In the genomic region with DNA sequence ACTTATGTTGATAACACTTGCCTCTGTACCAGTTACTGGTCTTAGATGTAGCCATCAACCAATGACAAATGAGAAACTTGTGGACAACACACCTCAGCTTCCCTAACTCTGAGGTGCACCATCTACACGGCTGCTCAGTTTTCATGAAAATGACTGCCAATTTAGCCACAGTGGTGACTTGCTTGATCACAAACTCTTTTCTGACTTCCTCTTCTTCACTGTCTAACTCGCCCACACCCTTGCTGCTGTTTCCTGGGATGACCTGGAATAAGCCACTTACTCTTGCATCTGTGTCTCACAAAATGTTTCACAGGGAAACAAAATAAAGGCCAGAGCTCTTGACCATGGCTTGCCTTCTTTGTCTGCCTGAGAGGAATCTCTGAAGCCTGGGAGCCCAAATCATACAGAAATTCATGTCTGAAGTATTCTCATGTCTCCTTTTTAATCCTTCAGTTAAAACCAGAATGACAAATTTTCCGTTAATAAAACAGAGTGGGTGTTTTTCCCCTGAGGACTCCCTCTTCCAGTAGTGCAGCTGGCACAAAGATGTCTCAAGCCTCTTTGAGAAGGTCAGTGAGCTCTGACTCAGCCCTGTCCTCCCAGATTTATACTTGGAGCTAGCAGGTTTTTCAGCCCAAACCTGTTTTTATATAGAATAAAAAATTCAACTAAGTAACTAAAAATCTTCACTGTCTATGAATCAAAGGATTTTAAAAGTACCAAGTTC, we compare ENCODE assay signal across 14 cellular contexts.
A peak's percentile ranks its signal among the peaks of the same experiment; 100 is the strongest.
DNase-seq lines count a peak whose midpoint lies in the region; ATAC-seq and TF ChIP-seq lines count a peak whose summit lies in the region.
"Had no signal": no experiment of that assay in that cellular context is flagged by ENCODE, and none has a peak within 500 bp of the region (broad histone marks: within the 10 kb centered on the region; RNA-seq: fewer than 3 reads in every experiment).

No MANE protein-coding gene starts in this region.

- DNase-seq in Right ventricle myocardium inferior (ENCODE audit: missing footprints): no peak
- no peak for DNase-seq in cardiac septum (ENCODE audit: low spot score)
- DNase-seq in amniotic stem cell (lab: John Stamatoyannopoulos, UW): peak; percentile 16
- no peak for DNase-seq in right atrium auricular region (ENCODE audit: low spot score)
- DNase-seq in NCI-H524 treated with DMSO at 0.1 percent for 48 hours (lab: John Stamatoyannopoulos, UW): no peak
- no peak for DNase-seq in activated CD4-positive, alpha-beta memory T cell treated with anti-CD3 and anti-CD28 coated beads for 36 hours
- no peak for DNase-seq in NCI-H2196 treated with DMSO at 0.1 percent for 48 hours (lab: John Stamatoyannopoulos, UW; ENCODE audit: unreplicated experiment)
- no peak for DNase-seq in NCI-H1436 treated with DMSO at 0.1 percent for 48 hours (lab: John Stamatoyannopoulos, UW)
- DNase-seq: activated T-cell treated with anti-CD3 and anti-CD28 coated beads, Interleukin-2, amount 50 U/mL, for 72 hours; Karpas-422; NCI-H82; occipital lobe had no signal

- H3K36me3 ChIP-seq in right atrium auricular region: no peaks in the 10 kb centered on the region
- H3K36me3 ChIP-seq: vagina had no signal

- no peak overlapping the region for H3K4me3 ChIP-seq in right atrium auricular region
- H3K4me3 ChIP-seq: vagina had no signal

- H3K36me3 Mint-ChIP-seq in activated CD4-positive, alpha-beta memory T cell treated with anti-CD3 and anti-CD28 coated beads for 36 hours: no peaks in the 10 kb centered on the region

- TF ChIP-seq CTCF in right atrium auricular region (IDR thresholded peaks at IDR 0.05): no peak

- H3K4me3 Mint-ChIP-seq in activated CD4-positive, alpha-beta memory T cell treated with anti-CD3 and anti-CD28 coated beads for 36 hours: no peak overlapping the region
- H3K4me3 Mint-ChIP-seq: activated T-cell treated with anti-CD3 and anti-CD28 coated beads, Interleukin-2, amount 50 U/mL, for 72 hours; B cell had no signal

- H3K27ac ChIP-seq in right atrium auricular region: peak overlapping the region; percentile 78 to 91
- H3K27ac ChIP-seq: vagina had no signal

- CTCF ChIA-PET in activated CD4-positive, alpha-beta memory T cell treated with anti-CD3 and anti-CD28 coated beads for 36 hours (lab: Charles Lee): no interaction called here

- peaks cover 6% of the 10 kb centered on the region for H3K9me3 Mint-ChIP-seq in activated CD4-positive, alpha-beta memory T cell treated with anti-CD3 and anti-CD28 coated beads for 36 hours
- H3K9me3 Mint-ChIP-seq: activated T-cell treated with anti-CD3 and anti-CD28 coated beads, Interleukin-2, amount 50 U/mL, for 72 hours had no signal

- H3K9me3 ChIP-seq in right atrium auricular region: peaks cover 0 to 2% of the 10 kb centered on the region in 2 donors
- H3K9me3 ChIP-seq: vagina had no signal

- no peak overlapping the region for H3K27ac Mint-ChIP-seq in activated CD4-positive, alpha-beta memory T cell treated with anti-CD3 and anti-CD28 coated beads for 36 hours
- H3K27ac Mint-ChIP-seq: activated T-cell treated with anti-CD3 and anti-CD28 coated beads, Interleukin-2, amount 50 U/mL, for 72 hours; B cell had no signal

- H3K4me1 ChIP-seq in right atrium auricular region: peaks cover 0 to 25% of the 10 kb centered on the region in 2 donors

- intact Hi-C loops in Right ventricle myocardium inferior (cut with DNase I): no loop called here
- intact Hi-C loops in cardiac septum (cut with DNase I): no loop called here
- intact Hi-C loops in activated CD4-positive, alpha-beta memory T cell treated with anti-CD3 and anti-CD28 coated beads for 36 hours (cut with micrococcal nuclease): no loop called here

- POLR2A ChIA-PET in activated CD4-positive, alpha-beta memory T cell treated with anti-CD3 and anti-CD28 coated beads for 36 hours (lab: Charles Lee): no interaction called here

- peak; percentile 57 for ATAC-seq in Right ventricle myocardium inferior
- ATAC-seq: activated T-cell treated with anti-CD3 and anti-CD28 coated beads, Interleukin-2, amount 50 U/mL, for 72 hours had no signal

- peaks cover 12% of the 10 kb centered on the region for H3K27me3 Mint-ChIP-seq in activated CD4-positive, alpha-beta memory T cell treated with anti-CD3 and anti-CD28 coated beads for 36 hours
- H3K27me3 Mint-ChIP-seq: B cell had no signal

- no peaks in the 10 kb centered on the region for H3K27me3 ChIP-seq in right atrium auricular region
- H3K27me3 ChIP-seq: vagina had no signal

- H3K4me1 Mint-ChIP-seq in activated CD4-positive, alpha-beta memory T cell treated with anti-CD3 and anti-CD28 coated beads for 36 hours (ENCODE audit: low read depth): no peaks in the 10 kb centered on the region
- H3K4me1 Mint-ChIP-seq: B cell had no signal
